In the genomic region with DNA sequence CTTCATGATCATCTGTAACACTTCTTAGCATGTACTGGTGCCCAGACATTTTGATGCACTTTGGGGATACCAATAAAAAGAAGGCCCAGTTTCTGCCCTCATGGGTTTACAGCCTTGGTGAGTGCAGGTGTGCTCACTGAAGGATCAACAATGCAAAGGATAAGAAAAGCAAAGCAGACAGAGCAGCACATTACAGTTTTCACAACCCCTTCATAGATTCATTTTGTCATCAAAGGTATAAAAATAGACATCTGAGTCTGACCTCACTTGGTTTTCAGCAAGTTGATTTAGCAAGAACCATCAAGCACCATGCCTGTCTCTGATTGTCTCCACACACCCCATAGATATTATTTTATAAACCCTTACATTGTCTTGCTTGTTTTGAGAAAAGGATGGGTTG, we compare ENCODE assay signal across 10 cellular contexts.
DNase-seq lines count a peak whose midpoint lies in the region; ATAC-seq and TF ChIP-seq lines count a peak whose summit lies in the region.
"Had no signal": no experiment of that assay in that cellular context is flagged by ENCODE, and none has a peak within 500 bp of the region (broad histone marks: within the 10 kb centered on the region; RNA-seq: fewer than 3 reads in every experiment).

No MANE protein-coding gene starts in this region.

- H3K36me3 ChIP-seq in spleen, result no peaks in the 10 kb centered on the region
- H3K36me3 ChIP-seq: lower lobe of right lung had no signal

- no peaks in the 10 kb centered on the region for H3K9me3 ChIP-seq in spleen
- H3K9me3 ChIP-seq: lower lobe of right lung had no signal

- intact Hi-C loops in spleen (cut with DNase I; ENCODE audit: low total_unique reads), result no loop called here

- no peaks in the 10 kb centered on the region for H3K27me3 ChIP-seq in spleen (replicated peaks in 1 of 7)

- no peak for DNase-seq in spleen
- no peak for DNase-seq in Kasumi-1 (lab: John Stamatoyannopoulos, UW)
- DNase-seq in mesenteric fat pad (ENCODE audit: low spot score), result no peak
- DNase-seq in NCI-H748 (lab: John Stamatoyannopoulos, UW; ENCODE audit: unreplicated experiment), result no peak
- DNase-seq in foreskin fibroblast, result no peak
- DNase-seq: activated gamma-delta T cell, lower lobe of right lung had no signal

- ATAC-seq in GM18909 (IDR thresholded peaks at IDR 0.05; ENCODE audit: poor library complexity, unreplicated experiment), result peak; percentile 55
- ATAC-seq in HG02571 (IDR thresholded peaks at IDR 0.05; ENCODE audit: unreplicated experiment), result peak; percentile 42
- peak; percentile 24 for ATAC-seq in HG03469 (IDR thresholded peaks at IDR 0.05; ENCODE audit: unreplicated experiment)
- ATAC-seq: lower lobe of right lung had no signal

- H3K27ac ChIP-seq in spleen, result peak overlapping the region in 6 of 8 donors; percentile 3 to 84 (median 72)
- H3K27ac ChIP-seq: lower lobe of right lung had no signal

- TF ChIP-seq CTCF in spleen (IDR thresholded peaks at IDR 0.05 in 8 of 11, conservative IDR thresholded peaks at IDR 0.05 in 3 of 11) (no peak), foreskin fibroblast (IDR thresholded peaks at IDR 0.05; ENCODE audit: low read depth, low read length) (no peak)

- H3K4me1 ChIP-seq in spleen, result peaks cover 13 to 70% (median 43%) of the 10 kb centered on the region in 6 donors

- no peak for TF ChIP-seq POLR2A in spleen (IDR thresholded peaks at IDR 0.05)

- H3K4me3 ChIP-seq in spleen (no peak overlapping the region), foreskin fibroblast (ENCODE audit: low read depth in 1 of 2, low read length in 2 of 2) (no peak overlapping the region)
- H3K4me3 ChIP-seq: lower lobe of right lung had no signal
